Comparison of ENCODE assay signal across 2 cellular contexts in genomic region chr9:117092582-117092981, GRCh38.
TF ChIP-seq lines count a peak whose summit lies in the region.

No MANE protein-coding gene starts in this region.

TF ChIP-seq in A549, 52 proteins besides CTCF, POLR2A, EP300 and RAD21 (continued from another document):
- TF ChIP-seq HMGXB4 (CRISPR knock-in tag; IDR thresholded peaks at IDR 0.05; ENCODE audit: borderline replicate concordance): no peak
- no peak for TF ChIP-seq ZC3H11A (IDR thresholded peaks at IDR 0.05)
- no peak for TF ChIP-seq KDM1A (IDR thresholded peaks at IDR 0.05; ENCODE audit: low read depth)
- no peak for TF ChIP-seq HDAC2 (IDR thresholded peaks at IDR 0.05)
- TF ChIP-seq RNF2 (IDR thresholded peaks at IDR 0.05; ENCODE audit: borderline replicate concordance, low read depth): no peak
- no peak for TF ChIP-seq HOXB5 (CRISPR knock-in tag; IDR thresholded peaks at IDR 0.05)
- TF ChIP-seq CEBPB (IDR thresholded peaks at IDR 0.05): no peak

TF ChIP-seq in GM23338, 12 proteins besides CTCF, POLR2A, EP300 and RAD21 (continued from another document):
- no peak for TF ChIP-seq ZNF462 (CRISPR knock-in tag; IDR thresholded peaks at IDR 0.05)
- TF ChIP-seq POLR2AphosphoS5 (IDR thresholded peaks at IDR 0.05; ENCODE audit: low read depth): no peak
- TF ChIP-seq ZNF331 (CRISPR knock-in tag; IDR thresholded peaks at IDR 0.05; ENCODE audit: low read depth): no peak
- TF ChIP-seq EZH2phosphoT487 (IDR thresholded peaks at IDR 0.05; ENCODE audit: unreplicated experiment): no peak
